In the genomic region with DNA sequence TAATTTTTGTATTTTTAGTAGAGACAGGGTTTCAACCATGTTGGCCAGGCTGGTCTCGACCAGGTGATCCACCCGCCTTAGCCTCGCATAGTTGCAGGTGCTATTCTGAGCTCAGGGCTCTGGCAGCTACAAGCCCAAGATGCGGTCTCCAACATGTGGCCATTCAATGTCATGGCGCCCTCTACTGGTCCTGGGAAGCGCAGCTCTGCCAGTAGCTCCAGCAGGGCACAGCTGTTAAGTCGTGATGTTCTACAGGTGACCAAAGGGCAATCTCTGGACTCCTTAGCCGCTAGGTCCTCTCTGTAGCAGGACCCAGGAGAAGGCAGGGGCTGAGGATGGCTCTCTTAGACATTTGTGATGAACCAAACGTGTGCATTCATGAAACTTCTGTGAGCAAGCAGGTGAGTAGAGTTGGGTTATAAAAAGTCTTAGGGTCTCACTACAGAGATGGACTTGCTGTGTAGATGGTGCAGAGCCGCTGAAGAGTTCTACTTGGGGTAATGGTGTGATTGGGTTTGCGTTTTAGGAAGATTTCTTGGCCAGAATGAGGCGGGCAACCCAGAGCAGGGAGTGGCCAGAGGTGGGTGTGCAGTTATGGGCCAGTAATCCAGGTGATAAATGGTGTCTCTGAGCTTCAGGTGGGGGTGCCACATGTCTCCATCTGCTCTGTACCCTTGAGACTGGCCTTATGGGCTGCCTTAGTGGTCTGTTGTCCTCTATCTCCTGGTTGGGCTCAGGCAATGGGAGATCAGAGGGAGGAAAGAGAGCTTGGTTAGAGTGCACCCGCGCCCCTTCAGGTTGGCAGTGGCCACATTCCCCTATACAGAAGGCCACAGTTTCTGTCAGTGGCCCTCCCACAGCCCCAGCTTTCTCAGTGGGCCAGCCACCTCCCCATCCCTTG, we compare ENCODE assay signal across 8 cellular contexts. TPM values are rescaled to one million over a fixed set of nuclear protein-coding genes. Genes with fewer than 3 reads are reported as not detected.
DNase-seq lines count a peak whose midpoint lies in the region; ATAC-seq and TF ChIP-seq lines count a peak whose summit lies in the region.

No MANE protein-coding gene starts in this region.

- no peak for TF ChIP-seq EP300 in esophagus muscularis mucosa (IDR thresholded peaks at IDR 0.05)
- TF ChIP-seq EP300 in stomach (IDR thresholded peaks at IDR 0.05): no peak

- H3K9me3 ChIP-seq in esophagus muscularis mucosa (peaks cover 0 to 4% (median 0%) of the 10 kb centered on the region in 4 donors), stomach (peaks cover 0 to 16% (median 5%) of the 10 kb centered on the region in 4 donors)

- peaks cover 25% of the 10 kb centered on the region for H3K27me3 Mint-ChIP-seq in nephron (ENCODE audit: low read depth)

- H3K4me1 ChIP-seq in esophagus muscularis mucosa (peaks cover 0 to 7% (median 5%) of the 10 kb centered on the region in 4 donors), stomach (peaks cover 11 to 42% (median 23%) of the 10 kb centered on the region in 4 donors)

- no peaks in the 10 kb centered on the region for H3K36me3 Mint-ChIP-seq in nephron (ENCODE audit: low read depth)

- H3K4me3 ChIP-seq in esophagus muscularis mucosa (no peak overlapping the region), stomach (no peak overlapping the region)

- no peak for TF ChIP-seq POLR2A in esophagus muscularis mucosa (IDR thresholded peaks at IDR 0.05; ENCODE audit: low read depth)
- no peak for TF ChIP-seq POLR2A in stomach (IDR thresholded peaks at IDR 0.05)

- H3K9me3 Mint-ChIP-seq in nephron: no peaks in the 10 kb centered on the region

- H3K27me3 ChIP-seq in esophagus muscularis mucosa (no peaks in the 10 kb centered on the region), stomach (no peaks in the 10 kb centered on the region)

- peak; percentile 57 to 82 (median 70) for TF ChIP-seq CTCF in esophagus muscularis mucosa (IDR thresholded peaks at IDR 0.05)
- peak; percentile 78 to 85 (median 81) for TF ChIP-seq CTCF in nephron (IDR thresholded peaks at IDR 0.05; ENCODE audit: unreplicated experiment in 3 of 3)
- peak in 5 of 7 experiments; percentile 42 to 68 (median 58) for TF ChIP-seq CTCF in stomach (IDR thresholded peaks at IDR 0.05)

- 62% methylated on average over 8 of the region's 14 CpGs for WGBS in esophagus muscularis mucosa
- 32 to 35% (median 34%) methylated on average over 14 of the region's 14 CpGs for WGBS in stomach, 5 donors

- no peak overlapping the region for H3K27ac ChIP-seq in esophagus muscularis mucosa (replicated peaks in 1 of 4)
- no peak overlapping the region for H3K27ac ChIP-seq in stomach

- no peak overlapping the region for H3K27ac Mint-ChIP-seq in nephron

- no peaks in the 10 kb centered on the region for H3K4me1 Mint-ChIP-seq in nephron

- no peaks in the 10 kb centered on the region for H3K36me3 ChIP-seq in esophagus muscularis mucosa
- H3K36me3 ChIP-seq in stomach: no peaks in the 10 kb centered on the region

- ATAC-seq in HG03565 (IDR thresholded peaks at IDR 0.05; ENCODE audit: unreplicated experiment): peak; percentile 74

- peak; percentile 22 for DNase-seq in CMK (ENCODE audit: low read depth)
- peak; percentile 47 for DNase-seq in GM19240 (ENCODE audit: insufficient read length, low spot score)
- peak; percentile 58 for DNase-seq in NOMO-1 treated with dmso at 0.1 percent for 144 hours (lab: John Stamatoyannopoulos, UW; ENCODE audit: unreplicated experiment)
- DNase-seq in activated CD8-positive, alpha-beta memory T cell treated with anti-CD3 and anti-CD28 coated beads, Interleukin-2, amount 50 U/mL, for 24 hours (ENCODE audit: extremely low read depth): peak; percentile 32
- DNase-seq in esophagus muscularis mucosa (ENCODE audit: extremely low spot score): peak; percentile 81
- peak; percentile 81 for DNase-seq in stomach

- intact Hi-C loops in esophagus muscularis mucosa (cut with DNase I) (loop anchor here (1.0 kb wide), 1 partner anchor 193 kb away; no protein-coding TSS in a partner anchor), stomach (cut with DNase I; ENCODE audit: low total_unique reads) (loop anchor here (10.0 kb wide), 1 partner anchor 187 kb away; no protein-coding TSS in a partner anchor)

- H3K4me3 Mint-ChIP-seq in nephron: no peak overlapping the region

RNA-seq across cellular contexts. Expression of a gene that starts 31.0 kb away (rescaled TPM):
- total RNA-seq in esophagus muscularis mucosa (not detected), stomach (not detected)
- under 1 TPM in 1 of 3 donors, not detected in 2; 0.55 TPM for polyA plus RNA-seq in stomach

RNA-seq across cellular contexts. Expression of a gene that starts 35.8 kb away (rescaled TPM):
- not detected for total RNA-seq in esophagus muscularis mucosa
- not detected for total RNA-seq in stomach
- 1 to 10 TPM in 1 of 3 donors, not detected in 2; 1.1 TPM for polyA plus RNA-seq in stomach

Comparison
In these comparisons a context has a peak if more than half of its experiments do, and no peak if none do; other contexts are left out.
1. DNase-seq: peak in every context shown above with its lines; median percentile 81 in esophagus muscularis mucosa; 81 in stomach; 58 in NOMO-1 treated with dmso at 0.1 percent for 144 hours; 47 in GM19240; 32 in activated CD8-positive, alpha-beta memory T cell treated with anti-CD3 and anti-CD28 coated beads, Interleukin-2, amount 50 U/mL, for 24 hours; 22 in CMK.